Comparison of ENCODE assay signal across 8 cellular contexts in genomic region chr14:61472801-61473376, GRCh38.
DNase-seq lines count a peak whose midpoint lies in the region; ATAC-seq, FAIRE-seq and TF ChIP-seq lines count a peak whose summit lies in the region.

No MANE protein-coding gene starts in this region.

- peak; percentile 6 for FAIRE-seq in H54 (lab: Jason Lieb, UNC)

- DNase-seq in H54 (ENCODE audit: insufficient read length, low spot score) (no peak), epithelial cell of prostate (ENCODE audit: low read depth, low spot score) (no peak), DMS153 treated with DMSO at 0.1 percent for 48 hours (lab: John Stamatoyannopoulos, UW; ENCODE audit: unreplicated experiment) (no peak)
- peak; percentile 60 to 65 for DNase-seq in activated CD4-positive, alpha-beta T cell treated with anti-CD3 and anti-CD28 coated beads, Interleukin-2, amount 50 U/mL, for 4 hours
- DNase-seq in stimulated activated CD4-positive, alpha-beta T cell treated with anti-CD3 and anti-CD28 coated beads, Interleukin-4, amount 100 ng/mL, for 4 hours: peak; percentile 54 to 65

- peak overlapping the region; percentile 36 for H3K27ac ChIP-seq in epithelial cell of prostate

- no peak for ATAC-seq in GM19452 (IDR thresholded peaks at IDR 0.05; ENCODE audit: unreplicated experiment)
- no peak for ATAC-seq in GM21723 (IDR thresholded peaks at IDR 0.05; ENCODE audit: unreplicated experiment)
- ATAC-seq in GM21737 (IDR thresholded peaks at IDR 0.05; ENCODE audit: unreplicated experiment): no peak

- no peak for TF ChIP-seq POLR2A in H54 (IDR thresholded peaks at IDR 0.05; ENCODE audit: low read depth, low read length)

Comparison
In these comparisons a context has a peak if more than half of its experiments do, and no peak if none do; other contexts are left out.
1. DNase-seq: peak in activated CD4-positive, alpha-beta T cell treated with anti-CD3 and anti-CD28 coated beads, Interleukin-2, amount 50 U/mL, for 4 hours (2 of 2) and stimulated activated CD4-positive, alpha-beta T cell treated with anti-CD3 and anti-CD28 coated beads, Interleukin-4, amount 100 ng/mL, for 4 hours (2 of 2); none in H54 (single experiment), epithelial cell of prostate (single experiment) and DMS153 treated with DMSO at 0.1 percent for 48 hours (single experiment).